In genomic region chr5:73564018-73564417, GRCh38 we compare ENCODE assay signal across 9 cellular contexts. TPM values are rescaled to one million over a fixed set of nuclear protein-coding genes. Genes with fewer than 3 reads are reported as not detected.
DNase-seq lines count a peak whose midpoint lies in the region; ATAC-seq and TF ChIP-seq lines count a peak whose summit lies in the region.
"Had no signal": no experiment of that assay in that cellular context is flagged by ENCODE, and none has a peak within 500 bp of the region (broad histone marks: within the 10 kb centered on the region; RNA-seq: fewer than 3 reads in every experiment).

No MANE protein-coding gene starts in this region.

- POLR2A ChIA-PET in activated CD4-positive, alpha-beta T cell treated with anti-CD3 and anti-CD28 coated beads for 36 hours (lab: Charles Lee): interaction anchor here (0.7 to 1.0 kb wide), 2 partner anchors 65 to 125 kb away, joined by 3 read pairs; partner anchors contain the start of gene BTF3
- POLR2A ChIA-PET in activated CD8-positive, alpha-beta T cell treated with anti-CD3 and anti-CD28 coated beads for 36 hours (lab: Charles Lee): no interaction called here

- H3K36me3 Mint-ChIP-seq in activated CD4-positive, alpha-beta T cell treated with anti-CD3 and anti-CD28 coated beads for 36 hours (ENCODE audit: low read depth): peaks cover 12% of the 10 kb centered on the region
- H3K36me3 Mint-ChIP-seq in activated CD8-positive, alpha-beta T cell treated with anti-CD3 and anti-CD28 coated beads for 36 hours (ENCODE audit: low read depth): peaks cover 27% of the 10 kb centered on the region
- H3K36me3 Mint-ChIP-seq in immature natural killer cell: peaks cover 9 to 14% (median 13%) of the 10 kb centered on the region in 3 donors

- peak overlapping the region in 1 of 2 donors; percentile 85 for H3K27ac ChIP-seq in testis

- H3K4me3 ChIP-seq in testis: peak overlapping the region; percentile 79 to 99
- H3K4me3 ChIP-seq in lower leg skin (ENCODE audit: low read depth, poor library complexity, severe bottlenecking): no peak overlapping the region

- H3K4me1 Mint-ChIP-seq in activated CD4-positive, alpha-beta T cell treated with anti-CD3 and anti-CD28 coated beads for 36 hours: peaks cover 32% of the 10 kb centered on the region
- peaks cover 38% of the 10 kb centered on the region for H3K4me1 Mint-ChIP-seq in activated CD8-positive, alpha-beta T cell treated with anti-CD3 and anti-CD28 coated beads for 36 hours (ENCODE audit: low read depth)
- peaks cover 45 to 64% of the 10 kb centered on the region in 2 donors for H3K4me1 Mint-ChIP-seq in immature natural killer cell

- H3K9me3 Mint-ChIP-seq in activated CD4-positive, alpha-beta T cell treated with anti-CD3 and anti-CD28 coated beads for 36 hours (ENCODE audit: low read depth): no peaks in the 10 kb centered on the region
- H3K9me3 Mint-ChIP-seq in activated CD8-positive, alpha-beta T cell treated with anti-CD3 and anti-CD28 coated beads for 36 hours: no peaks in the 10 kb centered on the region
- no peaks in the 10 kb centered on the region for H3K9me3 Mint-ChIP-seq in immature natural killer cell

- no peak for TF ChIP-seq POLR2A in testis (IDR thresholded peaks at IDR 0.05)
- TF ChIP-seq POLR2A in lower leg skin (IDR thresholded peaks at IDR 0.05): no peak

- no peaks in the 10 kb centered on the region for H3K9me3 ChIP-seq in testis

- 11 to 23% methylated on average over 3 of the region's 3 CpGs for whole genome bisulfite sequencing in testis, 2 donors
- 19 to 38% methylated on average over 3 of the region's 3 CpGs for WGBS in lower leg skin, 2 donors

- intact Hi-C loops in activated CD4-positive, alpha-beta T cell treated with anti-CD3 and anti-CD28 coated beads for 36 hours (cut with DNase I, micrococcal nuclease): loop anchor here in 1 of 2 experiments (10.0 kb wide), 3 partner anchors 679 to 1771 kb away; partner anchors contain the start of gene HMGCR
- intact Hi-C loops in activated CD8-positive, alpha-beta T cell treated with anti-CD3 and anti-CD28 coated beads for 36 hours (cut with micrococcal nuclease): no loop called here
- intact Hi-C loops in testis (cut with DNase I; ENCODE audit: low total_unique reads) (no loop called here), lower leg skin (cut with DNase I; ENCODE audit: low total_unique reads) (no loop called here)

- no peak for ATAC-seq in activated CD4-positive, alpha-beta T cell treated with anti-CD3 and anti-CD28 coated beads for 36 hours
- no peak for ATAC-seq in activated CD8-positive, alpha-beta T cell treated with anti-CD3 and anti-CD28 coated beads for 36 hours

- no peaks in the 10 kb centered on the region for H3K36me3 ChIP-seq in testis (ENCODE audit: low read depth, missing control alignments)

- peak overlapping the region; percentile 93 for H3K4me3 Mint-ChIP-seq in activated CD4-positive, alpha-beta T cell treated with anti-CD3 and anti-CD28 coated beads for 36 hours
- H3K4me3 Mint-ChIP-seq in activated CD8-positive, alpha-beta T cell treated with anti-CD3 and anti-CD28 coated beads for 36 hours: peak overlapping the region; percentile 99
- peak overlapping the region; percentile 96 to 100 (median 98) for H3K4me3 Mint-ChIP-seq in immature natural killer cell

- H3K27ac Mint-ChIP-seq in activated CD4-positive, alpha-beta T cell treated with anti-CD3 and anti-CD28 coated beads for 36 hours: peak overlapping the region; percentile 100
- peak overlapping the region; percentile 100 for H3K27ac Mint-ChIP-seq in activated CD8-positive, alpha-beta T cell treated with anti-CD3 and anti-CD28 coated beads for 36 hours
- peak overlapping the region; percentile 96 to 100 (median 99) for H3K27ac Mint-ChIP-seq in immature natural killer cell

- H3K27me3 ChIP-seq in testis: no peaks in the 10 kb centered on the region

- CTCF ChIA-PET in activated CD4-positive, alpha-beta T cell treated with anti-CD3 and anti-CD28 coated beads for 36 hours (lab: Charles Lee): interaction anchor here (0.6 to 1.0 kb wide), 4 partner anchors 8 to 240 kb away, joined by 3 to 5 read pairs (median 4); no protein-coding TSS in a partner anchor
- CTCF ChIA-PET in activated CD8-positive, alpha-beta T cell treated with anti-CD3 and anti-CD28 coated beads for 36 hours (lab: Charles Lee): interaction anchor here (0.9 to 5.0 kb wide), 8 partner anchors 10 to 68 kb away, joined by 3 to 23 read pairs (median 4); no protein-coding TSS in a partner anchor

- TF ChIP-seq CTCF in activated CD8-positive, alpha-beta T cell treated with anti-CD3 and anti-CD28 coated beads for 36 hours (IDR thresholded peaks at IDR 0.05): no peak
- TF ChIP-seq CTCF in testis (IDR thresholded peaks at IDR 0.05): no peak
- no peak for TF ChIP-seq CTCF in lower leg skin (IDR thresholded peaks at IDR 0.05)

- H3K27me3 Mint-ChIP-seq in activated CD4-positive, alpha-beta T cell treated with anti-CD3 and anti-CD28 coated beads for 36 hours: no peaks in the 10 kb centered on the region
- H3K27me3 Mint-ChIP-seq in activated CD8-positive, alpha-beta T cell treated with anti-CD3 and anti-CD28 coated beads for 36 hours: no peaks in the 10 kb centered on the region
- H3K27me3 Mint-ChIP-seq in immature natural killer cell (ENCODE audit: low read depth in 3 of 3): peaks cover 5 to 8% (median 8%) of the 10 kb centered on the region in 3 donors

- H3K4me1 ChIP-seq in testis: peaks cover 12% of the 10 kb centered on the region

- DNase-seq in activated CD4-positive, alpha-beta T cell treated with anti-CD3 and anti-CD28 coated beads for 36 hours: no peak
- DNase-seq in activated CD4-positive, alpha-beta T cell treated with anti-CD3 and anti-CD28 coated beads for 4 hours: no peak
- DNase-seq in activated CD8-positive, alpha-beta T cell treated with anti-CD3 and anti-CD28 coated beads for 36 hours: no peak
- DNase-seq in immature natural killer cell (no peak), testis (no peak), GDM1 (lab: John Stamatoyannopoulos, UW) (no peak), lower leg skin (ENCODE audit: low spot score in 2 of 2) (no peak)
- DNase-seq in central memory CD4-positive, alpha-beta T cell: no peak
- DNase-seq: foreskin melanocyte had no signal

RNA-seq across cellular contexts. Expression of gene ANKRA2, which starts 1.4 kb away (rescaled TPM):
- total RNA-seq in activated CD4-positive, alpha-beta T cell treated with anti-CD3 and anti-CD28 coated beads for 36 hours: 10 to 100 TPM; 16.3 to 18.4 TPM
- total RNA-seq in activated CD8-positive, alpha-beta T cell treated with anti-CD3 and anti-CD28 coated beads for 36 hours: 10 to 100 TPM; 20.2 to 22.0 TPM
- polyA plus RNA-seq in immature natural killer cell (10 to 100 TPM; 15.6 to 23.0 (median 16.5) TPM), testis (ENCODE audit: insufficient read depth, low read depth, low replicate concordance) (20.3 TPM)
- total RNA-seq in testis (10 to 100 TPM; 33.6 to 34.7 TPM), lower leg skin (10 to 100 TPM; 19.4 to 56.1 (median 27.6) TPM)

RNA-seq across cellular contexts. Expression of gene UTP15, which starts 1.5 kb away (rescaled TPM):
- total RNA-seq in activated CD4-positive, alpha-beta T cell treated with anti-CD3 and anti-CD28 coated beads for 36 hours: 10 to 100 TPM; 33.6 to 42.4 TPM
- total RNA-seq in activated CD8-positive, alpha-beta T cell treated with anti-CD3 and anti-CD28 coated beads for 36 hours: 10 to 100 TPM; 30.6 to 34.6 TPM
- 1 to 10 TPM; 1.5 to 7.8 (median 4.1) TPM for polyA plus RNA-seq in immature natural killer cell
- 10 to 100 TPM; 34.9 to 36.7 TPM for total RNA-seq in testis
- polyA plus RNA-seq in testis (ENCODE audit: insufficient read depth, low read depth, low replicate concordance): 11.4 TPM
- 10 to 100 TPM; 13.0 to 37.1 (median 15.4) TPM for total RNA-seq in lower leg skin
